ENCODE assay signal across 26 cellular contexts in the genomic region with DNA sequence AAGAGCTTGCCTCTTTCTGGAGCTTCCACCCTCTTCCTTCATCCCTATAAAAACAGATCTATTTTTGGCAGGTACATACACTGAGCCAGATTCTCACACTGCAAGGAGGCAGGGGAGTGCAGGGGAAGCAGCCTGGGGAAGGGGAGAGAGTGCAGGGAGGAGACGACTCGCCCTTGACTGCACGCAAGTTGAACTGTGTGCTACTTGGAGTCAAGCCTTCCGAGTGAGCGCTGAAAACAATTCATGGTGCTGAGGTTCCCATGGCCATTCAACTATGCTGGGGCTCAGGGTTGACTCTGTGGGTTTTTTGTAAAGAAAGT. TPM values are rescaled to one million over a fixed set of nuclear protein-coding genes. Genes with fewer than 3 reads are reported as not detected.
A peak's percentile ranks its signal among the peaks of the same experiment; 100 is the strongest.
DNase-seq lines count a peak whose midpoint lies in the region; ATAC-seq and TF ChIP-seq lines count a peak whose summit lies in the region.
"Had no signal": no experiment of that assay in that cellular context is flagged by ENCODE, and none has a peak within 500 bp of the region (broad histone marks: within the 10 kb centered on the region; RNA-seq: fewer than 3 reads in every experiment).

No MANE protein-coding gene starts in this region.

- CTCF ChIA-PET in Panc1 (lab: Charles Lee): interaction anchor here (0.7 to 1.3 kb wide), 2 partner anchors 29 to 97 kb away, joined by 5 to 11 read pairs; no protein-coding TSS in a partner anchor

- H3K9me3 Mint-ChIP-seq in endodermal cell: no peaks in the 10 kb centered on the region
- H3K9me3 Mint-ChIP-seq: activated CD4-positive, alpha-beta memory T cell treated with anti-CD3 and anti-CD28 coated beads, Interleukin-2, amount 10 ng/mL, durations not matched to agents 7 days and 5 days; activated naive CD8-positive, alpha-beta T cell treated with anti-CD3 and anti-CD28 coated beads, Interleukin-2, amount 50 U/mL, for 24 hours; CD8-positive, alpha-beta T cell; HFFc6; T-cell had no signal

- intact Hi-C loops in Panc1 (cut with micrococcal nuclease; ENCODE audit: unreplicated experiment): no loop called here
- intact Hi-C loops in thyroid gland (cut with DNase I): loop anchor here (10.0 kb wide), 1 partner anchor 54 kb away; a partner anchor contains a TSS

- 66 to 83% methylated on average over 4 to 5 of the region's 5 CpGs for WGBS in endodermal cell (ENCODE audit: insufficient coverage in 1 of 2, insufficient read length in 1 of 2), 2 experiments
- WGBS in thyroid gland, 2 donors: 28 to 29% methylated on average over 5 of the region's 5 CpGs

- H3K36me3 ChIP-seq in Panc1 (ENCODE audit: control insufficient read depth, insufficient read depth, low read length) (no peaks in the 10 kb centered on the region), endodermal cell (ENCODE audit: control insufficient read depth, insufficient read depth, low read length) (no peaks in the 10 kb centered on the region), thyroid gland (no peaks in the 10 kb centered on the region)
- H3K36me3 ChIP-seq: gastrocnemius medialis, SJSA1 had no signal

- TF ChIP-seq CTCF in Panc1 (IDR thresholded peaks at IDR 0.05) (0 out of 2 replicates have a peak, but pooled peaks have one; percentile 18), endodermal cell (conservative IDR thresholded peaks at IDR 0.05) (no peak), thyroid gland (IDR thresholded peaks at IDR 0.05) (peak in 1 of 6 experiments; percentile 3)

- POLR2A ChIA-PET in Panc1 (lab: Charles Lee): no interaction called here

- no TSS peak for BruUV-seq in Panc1 (replicated peaks; lab: Mats Ljungman, UMichigan)

- no peak overlapping the region for H3K27ac Mint-ChIP-seq in endodermal cell
- H3K27ac Mint-ChIP-seq: activated CD4-positive, alpha-beta memory T cell treated with anti-CD3 and anti-CD28 coated beads, Interleukin-2, amount 10 ng/mL, durations not matched to agents 7 days and 5 days; activated naive CD8-positive, alpha-beta T cell treated with anti-CD3 and anti-CD28 coated beads, Interleukin-2, amount 50 U/mL, for 24 hours; CD8-positive, alpha-beta T cell; HFFc6; T-cell had no signal

- no peaks in the 10 kb centered on the region for H3K27me3 ChIP-seq in Panc1 (ENCODE audit: control insufficient read depth, insufficient read depth, low read length)
- H3K27me3 ChIP-seq in endodermal cell (ENCODE audit: control insufficient read depth, insufficient read depth, low read length, poor library complexity, severe bottlenecking): no peaks in the 10 kb centered on the region
- no peaks in the 10 kb centered on the region for H3K27me3 ChIP-seq in thyroid gland
- H3K27me3 ChIP-seq: gastrocnemius medialis, SJSA1, testis had no signal

- H3K9me3 ChIP-seq in Panc1 (ENCODE audit: control insufficient read depth, insufficient read depth, low read depth, low read length) (no peaks in the 10 kb centered on the region), endodermal cell (ENCODE audit: control insufficient read depth, low read length) (no peaks in the 10 kb centered on the region), thyroid gland (no peaks in the 10 kb centered on the region)
- H3K9me3 ChIP-seq: gastrocnemius medialis, SJSA1, testis had no signal

- H3K27ac ChIP-seq in Panc1 (ENCODE audit: low read length) (no peak overlapping the region), endodermal cell (ENCODE audit: low read depth, low read length) (no peak overlapping the region), thyroid gland (peak overlapping the region; percentile 43 to 92 (median 81))
- H3K27ac ChIP-seq: SJSA1, testis had no signal

- H3K36me3 Mint-ChIP-seq in endodermal cell (ENCODE audit: low read depth): no peaks in the 10 kb centered on the region
- H3K36me3 Mint-ChIP-seq: CD8-positive, alpha-beta T cell; T-cell had no signal

- no peaks in the 10 kb centered on the region for H3K4me1 ChIP-seq in Panc1 (ENCODE audit: control insufficient read depth, insufficient read depth, low read length)
- H3K4me1 ChIP-seq in endodermal cell (ENCODE audit: control insufficient read depth, insufficient read depth, low read length): peaks cover 4% of the 10 kb centered on the region
- H3K4me1 ChIP-seq in thyroid gland: peaks cover 42 to 75% of the 10 kb centered on the region in 2 donors

- H3K4me3 ChIP-seq in Panc1 (ENCODE audit: low read depth in 2 of 2, low read length in 2 of 2) (no peak overlapping the region), endodermal cell (ENCODE audit: low read length) (no peak overlapping the region), thyroid gland (replicated peaks in 1 of 3) (no peak overlapping the region)
- H3K4me3 ChIP-seq: coronary artery, gastrocnemius medialis, SJSA1, testis had no signal

- no peak overlapping the region for H3K9ac ChIP-seq in endodermal cell (ENCODE audit: extremely low read depth, low read length, poor library complexity, severe bottlenecking)

- H3K27me3 Mint-ChIP-seq in endodermal cell (ENCODE audit: insufficient read depth): peaks cover under 1% of the 10 kb centered on the region
- H3K27me3 Mint-ChIP-seq: activated CD4-positive, alpha-beta memory T cell treated with anti-CD3 and anti-CD28 coated beads, Interleukin-2, amount 10 ng/mL, durations not matched to agents 7 days and 5 days had no signal

- H3K4me1 Mint-ChIP-seq in endodermal cell: peaks cover 50% of the 10 kb centered on the region
- H3K4me1 Mint-ChIP-seq: activated CD4-positive, alpha-beta memory T cell treated with anti-CD3 and anti-CD28 coated beads, Interleukin-2, amount 10 ng/mL, durations not matched to agents 7 days and 5 days; activated naive CD8-positive, alpha-beta T cell treated with anti-CD3 and anti-CD28 coated beads, Interleukin-2, amount 50 U/mL, for 24 hours; T-cell had no signal

- in situ Hi-C loops in Panc1 (cut with HindIII; ENCODE audit: low pct_unique_long_range_greater_than_20kb, low sequenced_read_pairs): no loop called here

- peak overlapping the region; percentile 17 for H3K4me3 Mint-ChIP-seq in endodermal cell
- H3K4me3 Mint-ChIP-seq: activated CD4-positive, alpha-beta memory T cell treated with anti-CD3 and anti-CD28 coated beads, Interleukin-2, amount 10 ng/mL, durations not matched to agents 7 days and 5 days; activated naive CD8-positive, alpha-beta T cell treated with anti-CD3 and anti-CD28 coated beads, Interleukin-2, amount 50 U/mL, for 24 hours; CD8-positive, alpha-beta T cell; HFFc6; T-cell had no signal

- DNase-seq in Panc1 (ENCODE audit: low read depth, low spot score) (no peak), endodermal cell (no peak), iPS-NIHi7 (ENCODE audit: extremely low spot score) (peak; percentile 42), thyroid gland (peak; percentile 52 to 54), NCI-H446 treated with DMSO at 0.1 percent for 48 hours (lab: John Stamatoyannopoulos, UW) (no peak)
- no peak for DNase-seq in stimulated activated CD4-positive, alpha-beta T cell treated with anti-CD3 and anti-CD28 coated beads, Interleukin-2, amount 100 ng/mL, for 24 hours
- DNase-seq: activated CD4-positive, alpha-beta memory T cell treated with anti-CD3 and anti-CD28 coated beads, Interleukin-2, amount 10 ng/mL, durations not matched to agents 7 days and 5 days; activated effector memory CD4-positive, alpha-beta T cell treated with anti-CD3 and anti-CD28 coated beads, Interleukin-2, amount 50 U/mL, for 16 hours; activated naive CD8-positive, alpha-beta T cell treated with anti-CD3 and anti-CD28 coated beads, Interleukin-2, amount 50 U/mL, for 24 hours; CD8-positive, alpha-beta T cell; gastrocnemius medialis; HFFc6; KG1; MM.1S; NCI-H1417; NCI-H510A; NK-92 treated with Interleukin-12 subunit alpha and Interleukin-12 subunit beta, amount 100 ng/mL, for 24 hours; stimulated activated CD4-positive, alpha-beta T cell treated with anti-CD3 and anti-CD28 coated beads, Interleukin-4, amount 100 ng/mL, for 4 hours; stimulated activated naive CD4-positive, alpha-beta T cell treated with Interleukin-2 at 50 U/mL for 16 hours; T-cell had no signal

- ATAC-seq in Panc1 (peak; percentile 28; the same call in 1 of the 2 replicates), GM18873 (IDR thresholded peaks at IDR 0.05; ENCODE audit: low FRiP score, unreplicated experiment) (no peak), HG03565 (IDR thresholded peaks at IDR 0.05; ENCODE audit: unreplicated experiment) (no peak)
- ATAC-seq: activated CD4-positive, CD25-positive, alpha-beta regulatory T cell treated with anti-CD3 and anti-CD28 coated beads, Interleukin-2, amount 50 U/mL, for 24 hours; activated naive CD8-positive, alpha-beta T cell treated with anti-CD3 and anti-CD28 coated beads, Interleukin-2, amount 50 U/mL, for 24 hours; CD8-positive, alpha-beta T cell; T-cell had no signal

- no peak for TF ChIP-seq POLR2A in thyroid gland (IDR thresholded peaks at IDR 0.05)

RNA-seq across cellular contexts. Expression of a gene that starts 51.3 kb away (rescaled TPM):
- 7.7 TPM for total RNA-seq in Panc1 (2021; ENCODE audit: unreplicated experiment)
- 4.3 TPM for polyA plus RNA-seq in Panc1 (2012; ENCODE audit: insufficient read length)
- total RNA-seq in endodermal cell: 10 to 100 TPM; 13.9 to 15.4 TPM
- polyA plus RNA-seq in endodermal cell (2013, experiment 1 of 2): 5.3 TPM
- 4.5 TPM for polyA plus RNA-seq in endodermal cell (2013, experiment 2 of 2)
- total RNA-seq in thyroid gland: 10 to 100 TPM; 22.6 to 37.3 (median 34.6) TPM

Comparison
In these comparisons a context has a peak if more than half of its experiments do, and no peak if none do; other contexts are left out.
1. DNase-seq: peak in iPS-NIHi7 (single experiment) and thyroid gland (2 of 2); none in Panc1 (single experiment), endodermal cell (single experiment), NCI-H446 treated with DMSO at 0.1 percent for 48 hours (single experiment) and stimulated activated CD4-positive, alpha-beta T cell treated with anti-CD3 and anti-CD28 coated beads, Interleukin-2, amount 100 ng/mL, for 24 hours (0 of 2).
2. H3K27ac ChIP-seq: peak in thyroid gland (3 of 3); none in Panc1 (single experiment) and endodermal cell (single experiment).